In genomic region chr19:35639321-35639639, GRCh38 we compare ENCODE assay signal across 1 cellular context.
TF ChIP-seq lines count a peak whose summit lies in the region.

No MANE protein-coding gene starts in this region.

TF ChIP-seq in HepG2, 621 proteins besides CTCF, POLR2A, EP300 and RAD21:
- TF ChIP-seq HNRNPL (IDR thresholded peaks at IDR 0.05; ENCODE audit: low read depth, low read length) (no peak), HBP1 (CRISPR knock-in tag; IDR thresholded peaks at IDR 0.05; ENCODE audit: low read depth) (no peak), SIX1 (CRISPR knock-in tag; IDR thresholded peaks at IDR 0.05; ENCODE audit: borderline replicate concordance) (no peak), HOXA5 (CRISPR knock-in tag; IDR thresholded peaks at IDR 0.05) (no peak), YY1 (IDR thresholded peaks at IDR 0.05; ENCODE audit: insufficient read depth, insufficient replicate concordance, low read depth, low read length) (no peak), MNT (IDR thresholded peaks at IDR 0.05) (peak; percentile 49), KLF16 (CRISPR knock-in tag; IDR thresholded peaks at IDR 0.05) (no peak)
